ENCODE assay signal across 25 cellular contexts in the genomic region with DNA sequence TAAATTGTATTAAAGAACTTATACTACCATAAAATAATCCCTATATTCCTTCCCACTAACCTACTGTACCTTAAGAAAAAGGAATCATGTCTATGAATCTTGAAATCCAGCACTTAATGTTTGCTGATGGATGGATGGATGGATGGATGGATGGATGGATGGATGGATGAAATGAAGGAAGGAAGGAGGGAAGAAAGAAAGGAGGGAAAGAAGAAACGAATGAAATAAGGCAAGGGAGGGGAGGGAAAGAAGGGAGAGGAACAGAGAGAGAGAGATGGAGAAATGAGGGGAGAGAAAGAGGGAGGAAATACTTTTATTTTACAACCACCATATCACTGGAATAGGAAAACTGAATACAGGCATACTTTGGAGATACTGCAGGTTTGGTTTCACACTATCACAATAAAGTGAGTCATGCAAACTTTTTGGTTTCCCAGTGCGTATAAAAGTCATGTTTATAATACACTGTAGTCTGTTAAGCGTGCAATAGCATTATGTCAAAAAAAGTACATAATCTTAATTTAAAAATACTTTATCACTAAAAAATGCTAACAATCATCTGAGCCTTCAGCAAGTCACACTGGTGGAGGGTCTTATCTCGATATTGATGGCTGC.
"Had no signal": no experiment of that assay in that cellular context is flagged by ENCODE, and none has a peak within 500 bp of the region (broad histone marks: within the 10 kb centered on the region; RNA-seq: fewer than 3 reads in every experiment).

No MANE protein-coding gene starts in this region.

- H3K4me3 ChIP-seq: left lung, lower lobe of right lung, ovary, right atrium auricular region, skin epidermis, stomach, thoracic aorta, tibial artery, uterus had no signal

- H3K27ac Mint-ChIP-seq: naive thymus-derived CD8-positive, alpha-beta T cell; progenitor cell of endocrine pancreas; stimulated activated naive B cell treated with anti-CD40 and anti-IgM and Interleukin-4, amounts not matched to agents 10 μg/mL and 1 μg/mL and 100 μg/mL, for 72 hours had no signal

- H3K27me3 ChIP-seq: left lung, ovary, right atrium auricular region, stomach, tibial artery, uterus had no signal

- H3K4me1 ChIP-seq: tibial artery, uterus had no signal

- H3K36me3 ChIP-seq: left lung, lower lobe of right lung, ovary, right atrium auricular region, stomach, thoracic aorta, tibial artery, uterus had no signal

- H3K4me3 Mint-ChIP-seq: stimulated activated naive B cell treated with anti-CD40 and anti-IgM and Interleukin-4, amounts not matched to agents 10 μg/mL and 1 μg/mL and 100 μg/mL, for 72 hours had no signal

- ATAC-seq: left colon; left lung; lower lobe of right lung; naive thymus-derived CD8-positive, alpha-beta T cell; sciatic nerve; stimulated activated naive B cell treated with anti-CD40 and anti-IgM and Interleukin-4, amounts not matched to agents 10 μg/mL and 1 μg/mL and 100 μg/mL, for 72 hours; stimulated activated naive CD8-positive, alpha-beta T cell treated with anti-CD3 and anti-CD28 coated beads, Interleukin-15, Interleukin-2, amounts not matched to agents 100 U/mL and 50 U/mL, for 24 hours had no signal

- DNase-seq: hypothalamus; immature natural killer cell; kidney; left colon; left lung; lower lobe of right lung; mammary epithelial cell; mesenchymal stem cell; naive thymus-derived CD8-positive, alpha-beta T cell; ovary; stimulated activated CD4-positive, alpha-beta T cell treated with anti-CD3 and anti-CD28 coated beads, Interleukin-12 subunit alpha, Interleukin-12 subunit beta, amount 100 ng/mL, for 4 hours; stimulated activated CD4-positive, alpha-beta T cell treated with anti-CD3 and anti-CD28 coated beads, Interleukin-15, amount 100 ng/mL, for 24 hours; stimulated activated CD4-positive, alpha-beta T cell treated with anti-CD3 and anti-CD28 coated beads, Interleukin-2, amount 100 ng/mL, for 24 hours; stimulated activated CD4-positive, alpha-beta T cell treated with anti-CD3 and anti-CD28 coated beads, Interleukin-4, amount 100 ng/mL, for 1 hour; stimulated activated naive B cell treated with anti-CD40 and anti-IgM and Interleukin-4, amounts not matched to agents 10 μg/mL and 1 μg/mL and 100 μg/mL, for 72 hours; stimulated activated naive CD8-positive, alpha-beta T cell treated with anti-CD3 and anti-CD28 coated beads, Interleukin-15, Interleukin-2, amounts not matched to agents 100 U/mL and 50 U/mL, for 24 hours; stomach; tibial artery; trophoblast cell; uterus had no signal

- H3K9me3 ChIP-seq: left lung, lower lobe of right lung, ovary, right atrium auricular region, thoracic aorta, tibial artery, uterus had no signal

- H3K27ac ChIP-seq: left lung, lower lobe of right lung, ovary, right atrium auricular region, skin epidermis, stomach, thoracic aorta, tibial artery, uterus had no signal

- H3K27me3 Mint-ChIP-seq: naive thymus-derived CD8-positive, alpha-beta T cell; progenitor cell of endocrine pancreas; stimulated activated naive B cell treated with anti-CD40 and anti-IgM and Interleukin-4, amounts not matched to agents 10 μg/mL and 1 μg/mL and 100 μg/mL, for 72 hours had no signal
